3 cellular contexts compared by ENCODE assay signal in genomic region chr17:64459818-64460217, GRCh38. TPM values are rescaled to one million over a fixed set of nuclear protein-coding genes. Genes with fewer than 3 reads are reported as not detected.
"Had no signal": no experiment of that assay in that cellular context is flagged by ENCODE, and none has a peak within 500 bp of the region (broad histone marks: within the 10 kb centered on the region; RNA-seq: fewer than 3 reads in every experiment).

No MANE protein-coding gene starts in this region.

RNA-seq across cellular contexts. Expression of gene MILR1, which starts 10.9 kb away (rescaled TPM):
- total RNA-seq: activated CD4-positive, alpha-beta memory T cell treated with anti-CD3 and anti-CD28 coated beads for 36 hours; epithelial cell of proximal tubule; foreskin keratinocyte had no signal
- polyA plus RNA-seq: foreskin keratinocyte had no signal
